9 cellular contexts compared by ENCODE assay signal in genomic region chr9:15142903-15143534, GRCh38.
DNase-seq lines count a peak whose midpoint lies in the region; ATAC-seq and TF ChIP-seq lines count a peak whose summit lies in the region.
"Had no signal": no experiment of that assay in that cellular context is flagged by ENCODE, and none has a peak within 500 bp of the region (broad histone marks: within the 10 kb centered on the region; RNA-seq: fewer than 3 reads in every experiment).

No MANE protein-coding gene starts in this region.

- H3K9me3 ChIP-seq in PC-3 (ENCODE audit: low read length) (no peaks in the 10 kb centered on the region), lower lobe of right lung (no peaks in the 10 kb centered on the region)

- H3K4me3 ChIP-seq in PC-3 (ENCODE audit: low read length) (no peak overlapping the region), lower lobe of right lung (no peak overlapping the region)

- no peaks in the 10 kb centered on the region for H4K20me1 ChIP-seq in PC-3 (ENCODE audit: low read length)

- POLR2A ChIA-PET in PC-3 (lab: Charles Lee; ENCODE audit: unreplicated experiment): no interaction called here

- peak; percentile 73 for TF ChIP-seq CTCF in PC-3 (conservative IDR thresholded peaks at IDR 0.05; ENCODE audit: low read depth, low read length)
- TF ChIP-seq CTCF in lower lobe of right lung (IDR thresholded peaks at IDR 0.05): peak; percentile 83
- TF ChIP-seq CTCF in Calu3 (IDR thresholded peaks at IDR 0.05; ENCODE audit: unreplicated experiment): no peak

- H3K4me1 ChIP-seq in PC-3 (ENCODE audit: insufficient read depth, low read length) (peaks cover 18% of the 10 kb centered on the region), lower lobe of right lung (no peaks in the 10 kb centered on the region)

- H3K27ac ChIP-seq in PC-3 (ENCODE audit: low read length) (no peak overlapping the region), lower lobe of right lung (no peak overlapping the region)
- H3K27ac ChIP-seq: epithelial cell of prostate had no signal

- no peaks in the 10 kb centered on the region for H3K36me3 Mint-ChIP-seq in activated CD4-positive, alpha-beta T cell treated with anti-CD3 and anti-CD28 coated beads, Interleukin-2, amount 10 ng/mL, durations not matched to agents 24 days and 14 days (ENCODE audit: low read depth)
- no peaks in the 10 kb centered on the region for H3K36me3 Mint-ChIP-seq in Calu3 (ENCODE audit: insufficient read depth, unreplicated experiment)

- no peak overlapping the region for H3K4me2 ChIP-seq in PC-3 (ENCODE audit: low read length)

- no peak overlapping the region for H3K27ac Mint-ChIP-seq in activated CD4-positive, alpha-beta T cell treated with anti-CD3 and anti-CD28 coated beads, Interleukin-2, amount 10 ng/mL, durations not matched to agents 24 days and 14 days
- no peak overlapping the region for H3K27ac Mint-ChIP-seq in Calu3 (ENCODE audit: unreplicated experiment)

- H3F3A ChIP-seq in PC-3 (ENCODE audit: low read length, unreplicated experiment): no peaks in the 10 kb centered on the region

- ATAC-seq in GM21528 (IDR thresholded peaks at IDR 0.05; ENCODE audit: low FRiP score, unreplicated experiment): peak; percentile 93
- peak; percentile 46; the same call in 1 of the 2 replicates for ATAC-seq in PC-3
- ATAC-seq in lower lobe of right lung: peak; percentile 69 to 80

- peaks cover 9% of the 10 kb centered on the region for H3K27me3 Mint-ChIP-seq in activated CD4-positive, alpha-beta T cell treated with anti-CD3 and anti-CD28 coated beads, Interleukin-2, amount 10 ng/mL, durations not matched to agents 24 days and 14 days
- peaks cover 14% of the 10 kb centered on the region for H3K27me3 Mint-ChIP-seq in Calu3 (ENCODE audit: unreplicated experiment)

- no peaks in the 10 kb centered on the region for H3K9me3 Mint-ChIP-seq in activated CD4-positive, alpha-beta T cell treated with anti-CD3 and anti-CD28 coated beads, Interleukin-2, amount 10 ng/mL, durations not matched to agents 24 days and 14 days
- H3K9me3 Mint-ChIP-seq in Calu3 (ENCODE audit: low read depth, unreplicated experiment): no peaks in the 10 kb centered on the region

- no TSS peak for BruUV-seq in PC-3 (replicated peaks; lab: Mats Ljungman, UMichigan)
- no TSS peak for BruUV-seq in Calu3 (replicated peaks; lab: Mats Ljungman, UMichigan)

- DNase-seq in activated CD4-positive, alpha-beta T cell treated with anti-CD3 and anti-CD28 coated beads, Interleukin-2, amount 10 ng/mL, durations not matched to agents 24 days and 14 days: peak; percentile 72
- no peak for DNase-seq in activated CD4-positive, alpha-beta T cell treated with anti-CD3 and anti-CD28 coated beads, Interleukin-2, amount 50 U/mL, for 1 hour
- DNase-seq in HS-5 (ENCODE audit: low read depth): peak; percentile 33
- DNase-seq in PC-3: peak; percentile 65
- DNase-seq in dedifferentiated amniotic fluid mesenchymal stem cell (ENCODE audit: extremely low spot score): peak; percentile 63
- no peak for DNase-seq in lower lobe of right lung
- no peak for DNase-seq in Calu3

- H3K9ac ChIP-seq in PC-3 (ENCODE audit: low read length): no peak overlapping the region

- no peaks in the 10 kb centered on the region for H3K36me3 ChIP-seq in PC-3 (ENCODE audit: low read depth, low read length)
- no peaks in the 10 kb centered on the region for H3K36me3 ChIP-seq in lower lobe of right lung

- no peak overlapping the region for H3K4me3 Mint-ChIP-seq in activated CD4-positive, alpha-beta T cell treated with anti-CD3 and anti-CD28 coated beads, Interleukin-2, amount 10 ng/mL, durations not matched to agents 24 days and 14 days
- no peak overlapping the region for H3K4me3 Mint-ChIP-seq in Calu3 (ENCODE audit: low read depth, unreplicated experiment)

- CTCF ChIA-PET in PC-3 (lab: Charles Lee) (interaction anchor here (0.5 kb wide), 1 partner anchor 507 kb away, joined by 3 read pairs; no protein-coding TSS in a partner anchor), Calu3 (lab: Charles Lee) (no interaction called here)

- H2AFZ ChIP-seq in PC-3 (ENCODE audit: low read length): no peak overlapping the region

- intact Hi-C loops in activated CD4-positive, alpha-beta T cell treated with anti-CD3 and anti-CD28 coated beads, Interleukin-2, amount 10 ng/mL, durations not matched to agents 24 days and 14 days (cut with micrococcal nuclease): loop anchor here (1.0 to 2.0 kb wide), 2 partner anchors 8 to 38 kb away; no protein-coding TSS in a partner anchor
- intact Hi-C loops in PC-3 (cut with micrococcal nuclease) (loop anchor here (5.0 kb wide), 1 partner anchor 274 kb away; no protein-coding TSS in a partner anchor), lower lobe of right lung (cut with DNase I) (no loop called here), Calu3 (cut with micrococcal nuclease; ENCODE audit: unreplicated experiment) (no loop called here)

- peaks cover 3% of the 10 kb centered on the region for H3K4me1 Mint-ChIP-seq in activated CD4-positive, alpha-beta T cell treated with anti-CD3 and anti-CD28 coated beads, Interleukin-2, amount 10 ng/mL, durations not matched to agents 24 days and 14 days
- H3K4me1 Mint-ChIP-seq in Calu3 (ENCODE audit: low read depth, unreplicated experiment): no peaks in the 10 kb centered on the region

- H3K27me3 ChIP-seq in PC-3 (ENCODE audit: low read length) (no peaks in the 10 kb centered on the region), lower lobe of right lung (ENCODE audit: low read depth) (no peaks in the 10 kb centered on the region)

- no peaks in the 10 kb centered on the region for H3K9me2 ChIP-seq in PC-3 (replicated peaks; ENCODE audit: low read length)

- no peaks in the 10 kb centered on the region for H3K79me2 ChIP-seq in PC-3 (ENCODE audit: low read length)

Comparison
In these comparisons a context has a peak if more than half of its experiments do, and no peak if none do; other contexts are left out.
1. DNase-seq: peak in activated CD4-positive, alpha-beta T cell treated with anti-CD3 and anti-CD28 coated beads, Interleukin-2, amount 10 ng/mL, durations not matched to agents 24 days and 14 days (single experiment), HS-5 (single experiment), PC-3 (single experiment) and dedifferentiated amniotic fluid mesenchymal stem cell (single experiment); none in activated CD4-positive, alpha-beta T cell treated with anti-CD3 and anti-CD28 coated beads, Interleukin-2, amount 50 U/mL, for 1 hour (single experiment), lower lobe of right lung (single experiment) and Calu3 (single experiment).
2. intact Hi-C loops: an anchor here in activated CD4-positive, alpha-beta T cell treated with anti-CD3 and anti-CD28 coated beads, Interleukin-2, amount 10 ng/mL, durations not matched to agents 24 days and 14 days (1.0 to 2.0 kb wide) and PC-3 (5.0 kb wide); none called in lower lobe of right lung and Calu3.
3. Peak in every context shown above with its lines, with median percentiles within 50 percentile points of each other: ATAC-seq.